In the genomic region with DNA sequence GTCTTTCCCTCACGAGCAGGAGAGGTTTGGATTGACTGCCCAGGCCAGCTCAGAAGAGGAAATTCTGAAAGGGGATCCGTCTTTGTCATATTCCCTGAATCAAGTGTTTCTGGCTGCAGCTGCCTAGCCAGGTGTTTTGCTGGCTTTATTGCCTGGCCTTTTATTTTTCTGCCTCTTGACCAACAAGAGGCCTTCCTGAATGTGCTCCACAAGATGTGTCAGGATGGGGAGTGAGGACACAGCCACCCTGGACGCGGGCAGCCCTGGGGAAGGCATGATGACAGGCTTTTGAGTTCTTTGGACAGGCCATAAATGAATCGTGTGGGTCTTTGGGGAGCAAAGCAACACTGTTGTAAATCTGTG, we compare ENCODE assay signal across 22 cellular contexts.
A peak's percentile ranks its signal among the peaks of the same experiment; 100 is the strongest.
DNase-seq lines count a peak whose midpoint lies in the region; ATAC-seq lines count a peak whose summit lies in the region.
"Had no signal": no experiment of that assay in that cellular context is flagged by ENCODE, and none has a peak within 500 bp of the region (broad histone marks: within the 10 kb centered on the region; RNA-seq: fewer than 3 reads in every experiment).

No MANE protein-coding gene starts in this region.

- no peak overlapping the region for H3K18ac ChIP-seq in mesenchymal stem cell (ENCODE audit: low read depth in 1 of 2, low read length in 2 of 2)

- no peak overlapping the region for H2BK15ac ChIP-seq in mesenchymal stem cell (ENCODE audit: low read depth, poor library complexity, severe bottlenecking)

- no peaks in the 10 kb centered on the region for H3K27me3 Mint-ChIP-seq in activated CD8-positive, alpha-beta memory T cell treated with anti-CD3 and anti-CD28 coated beads, Interleukin-2, amount 10 ng/mL, durations not matched to agents 7 days and 5 days
- H3K27me3 Mint-ChIP-seq in T-cell = no peaks in the 10 kb centered on the region

- no peak overlapping the region for H3K27ac Mint-ChIP-seq in activated CD8-positive, alpha-beta memory T cell treated with anti-CD3 and anti-CD28 coated beads, Interleukin-2, amount 10 ng/mL, durations not matched to agents 7 days and 5 days
- H3K27ac Mint-ChIP-seq in T-cell = peak overlapping the region; percentile 46 to 52
- H3K27ac Mint-ChIP-seq: HFFc6 had no signal

- H2AFZ ChIP-seq in mesenchymal stem cell (ENCODE audit: low read depth, low read length) = no peak overlapping the region

- no peak overlapping the region for H2BK120ac ChIP-seq in mesenchymal stem cell (ENCODE audit: low read depth, low read length)

- H3K9me3 ChIP-seq in mesenchymal stem cell (ENCODE audit: control insufficient read depth, low read length) = no peaks in the 10 kb centered on the region
- H3K9me3 ChIP-seq: ascending aorta, stomach had no signal

- peaks cover 24% of the 10 kb centered on the region for H3K4me1 Mint-ChIP-seq in activated CD8-positive, alpha-beta memory T cell treated with anti-CD3 and anti-CD28 coated beads, Interleukin-2, amount 10 ng/mL, durations not matched to agents 7 days and 5 days
- peaks cover 41 to 55% (median 46%) of the 10 kb centered on the region in 3 donors for H3K4me1 Mint-ChIP-seq in T-cell

- H3K36me3 Mint-ChIP-seq in activated CD8-positive, alpha-beta memory T cell treated with anti-CD3 and anti-CD28 coated beads, Interleukin-2, amount 10 ng/mL, durations not matched to agents 7 days and 5 days = no peaks in the 10 kb centered on the region
- peaks cover 4% of the 10 kb centered on the region for H3K36me3 Mint-ChIP-seq in T-cell

- no peak overlapping the region for H2BK5ac ChIP-seq in mesenchymal stem cell (ENCODE audit: low read depth, low read length, poor library complexity, severe bottlenecking)

- no peak overlapping the region for H3K4me2 ChIP-seq in mesenchymal stem cell (ENCODE audit: low read length, poor library complexity, severe bottlenecking)

- no peak overlapping the region for H3K9ac ChIP-seq in mesenchymal stem cell (ENCODE audit: low read length)

- H3K4me1 ChIP-seq in mesenchymal stem cell (ENCODE audit: control insufficient read depth, insufficient read depth, low read depth, low read length) = peaks cover 11% of the 10 kb centered on the region
- H3K4me1 ChIP-seq: ascending aorta, left ventricle myocardium inferior had no signal

- H3K79me1 ChIP-seq in mesenchymal stem cell (replicated peaks; ENCODE audit: low read length, poor library complexity, severe bottlenecking) = peaks cover 34% of the 10 kb centered on the region

- POLR2A ChIA-PET in T-cell (lab: Charles Lee) = no interaction called here

- H3K9me3 Mint-ChIP-seq in activated CD8-positive, alpha-beta memory T cell treated with anti-CD3 and anti-CD28 coated beads, Interleukin-2, amount 10 ng/mL, durations not matched to agents 7 days and 5 days (ENCODE audit: low read depth) = no peaks in the 10 kb centered on the region
- H3K9me3 Mint-ChIP-seq in T-cell = no peaks in the 10 kb centered on the region
- H3K9me3 Mint-ChIP-seq: activated T-cell treated with anti-CD3 and anti-CD28 coated beads, Interleukin-2, amount 50 U/mL, for 4 hours had no signal

- no peaks in the 10 kb centered on the region for H3K36me3 ChIP-seq in mesenchymal stem cell (ENCODE audit: control insufficient read depth in 1 of 2, insufficient read depth in 2 of 2, low read depth in 1 of 2, low read length in 2 of 2)
- H3K36me3 ChIP-seq: ascending aorta, left ventricle myocardium inferior, stomach had no signal

- no peak overlapping the region for H3K27ac ChIP-seq in mesenchymal stem cell (ENCODE audit: low read length, poor library complexity, severe bottlenecking)
- H3K27ac ChIP-seq: ascending aorta, left ventricle myocardium inferior, stomach had no signal

- H3K4me3 ChIP-seq in mesenchymal stem cell (ENCODE audit: insufficient read depth in 1 of 2, low read depth in 1 of 2, low read length in 2 of 2) = no peak overlapping the region
- H3K4me3 ChIP-seq: ascending aorta, left ventricle myocardium inferior, stomach had no signal

- H3K27me3 ChIP-seq in mesenchymal stem cell (ENCODE audit: control insufficient read depth in 1 of 2, insufficient read depth in 1 of 2, low read length in 2 of 2) = no peaks in the 10 kb centered on the region
- H3K27me3 ChIP-seq: ascending aorta, stomach had no signal

- H3K4ac ChIP-seq in mesenchymal stem cell (ENCODE audit: low read depth in 1 of 2, low read length in 2 of 2) = no peak overlapping the region

- H4K8ac ChIP-seq in mesenchymal stem cell (ENCODE audit: low read length) = no peak overlapping the region

- no peak for ATAC-seq in activated CD8-positive, alpha-beta memory T cell treated with anti-CD3 and anti-CD28 coated beads, Interleukin-2, amount 10 ng/mL, durations not matched to agents 7 days and 5 days
- ATAC-seq in T-cell (replicated peaks in 1 of 4) = no peak
- ATAC-seq in HG03439 (IDR thresholded peaks at IDR 0.05; ENCODE audit: unreplicated experiment) = no peak

- 91% methylated on average over 5 of the region's 5 CpGs for WGBS in mesenchymal stem cell

- CTCF ChIA-PET in activated CD8-positive, alpha-beta memory T cell treated with anti-CD3 and anti-CD28 coated beads, Interleukin-2, amount 10 ng/mL, durations not matched to agents 7 days and 5 days (lab: Charles Lee) = no interaction called here
- CTCF ChIA-PET in T-cell (lab: Charles Lee) = no interaction called here

- peak; percentile 27 for DNase-seq in activated CD8-positive, alpha-beta memory T cell treated with anti-CD3 and anti-CD28 coated beads, Interleukin-2, amount 10 ng/mL, durations not matched to agents 7 days and 5 days
- DNase-seq in activated CD8-positive, alpha-beta memory T cell treated with anti-CD3 and anti-CD28 coated beads, Interleukin-2, amount 50 U/mL, for 4 hours = no peak
- DNase-seq in T-cell = no peak
- DNase-seq in mesenchymal stem cell = no peak
- peak; percentile 37 for DNase-seq in ureter (ENCODE audit: low spot score)
- DNase-seq in nucleus accumbens (lab: John Stamatoyannopoulos, UW) = no peak
- no peak for DNase-seq in activated CD4-positive, CD25-positive, alpha-beta regulatory T cell treated with anti-CD3 and anti-CD28 coated beads, Interleukin-2, amount 50 U/mL, for 72 hours
- DNase-seq: activated CD4-positive, alpha-beta T cell treated with anti-CD3 and anti-CD28 coated beads, Interleukin-2, amount 50 U/mL, for 1 hour; activated naive CD4-positive, alpha-beta T cell treated with anti-CD3 and anti-CD28 coated beads, Interleukin-2, amount 50 U/mL, for 16 hours; activated T-cell treated with anti-CD3 and anti-CD28 coated beads, Interleukin-2, amount 50 U/mL, for 4 hours; C1 segment of cervical spinal cord; cerebellar nuclear complex; DND-41; effector CD8-positive, alpha-beta T cell; HFFc6; IMR-90; left ventricle myocardium inferior; NCI-H1694; stimulated activated CD4-positive, alpha-beta T cell treated with anti-CD3 and anti-CD28 coated beads, Interleukin-1b, Interleukin-23, amount 100 ng/mL, for 48 hours; stomach had no signal

- H2AK5ac ChIP-seq in mesenchymal stem cell (ENCODE audit: low read length, severe bottlenecking) = peak overlapping the region; percentile 64

- no peak overlapping the region for H3K14ac ChIP-seq in mesenchymal stem cell (ENCODE audit: low read length in 2 of 2)

- H3K4me3 Mint-ChIP-seq in activated CD8-positive, alpha-beta memory T cell treated with anti-CD3 and anti-CD28 coated beads, Interleukin-2, amount 10 ng/mL, durations not matched to agents 7 days and 5 days = no peak overlapping the region
- H3K4me3 Mint-ChIP-seq in T-cell = no peak overlapping the region
- H3K4me3 Mint-ChIP-seq: activated T-cell treated with anti-CD3 and anti-CD28 coated beads, Interleukin-2, amount 50 U/mL, for 4 hours; HFFc6 had no signal

- no peak overlapping the region for H3K23ac ChIP-seq in mesenchymal stem cell (ENCODE audit: low read length in 2 of 2)

- H4K91ac ChIP-seq in mesenchymal stem cell (ENCODE audit: low read length) = no peak overlapping the region

- no peak overlapping the region for H2BK12ac ChIP-seq in mesenchymal stem cell (ENCODE audit: low read length in 2 of 2)

Comparison
In these comparisons a context has a peak if more than half of its experiments do, and no peak if none do; other contexts are left out.
1. DNase-seq: peak in activated CD8-positive, alpha-beta memory T cell treated with anti-CD3 and anti-CD28 coated beads, Interleukin-2, amount 10 ng/mL, durations not matched to agents 7 days and 5 days (single experiment) and ureter (single experiment); none in activated CD8-positive, alpha-beta memory T cell treated with anti-CD3 and anti-CD28 coated beads, Interleukin-2, amount 50 U/mL, for 4 hours (single experiment), T-cell (0 of 34), mesenchymal stem cell (single experiment), nucleus accumbens (0 of 56) and activated CD4-positive, CD25-positive, alpha-beta regulatory T cell treated with anti-CD3 and anti-CD28 coated beads, Interleukin-2, amount 50 U/mL, for 72 hours (single experiment).